ENCODE assay signal across 27 cellular contexts in the genomic region with DNA sequence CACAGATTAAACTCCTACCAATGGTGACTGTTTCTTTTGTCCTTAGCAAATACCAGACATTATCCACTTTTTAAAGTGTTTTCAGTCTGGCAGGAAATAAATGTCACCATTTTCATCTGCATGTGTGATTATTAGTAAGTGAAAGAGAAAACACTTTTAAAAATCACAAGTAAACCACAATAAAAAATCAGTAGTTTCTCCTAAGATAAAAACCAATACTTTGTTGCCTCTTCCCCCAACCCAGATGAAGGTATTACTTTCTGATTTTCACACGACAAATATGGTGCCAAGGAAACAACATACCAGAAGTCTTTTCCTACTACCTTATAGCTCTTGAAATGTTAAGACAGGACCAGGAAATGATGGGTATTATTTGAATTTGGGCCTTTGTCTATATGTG.
"Had no signal": no experiment of that assay in that cellular context is flagged by ENCODE, and none has a peak within 500 bp of the region (broad histone marks: within the 10 kb centered on the region; RNA-seq: fewer than 3 reads in every experiment).

No MANE protein-coding gene starts in this region.

- ATAC-seq: left cardiac atrium, left lung, mucosa of descending colon, sciatic nerve had no signal

- H3K27me3 ChIP-seq: esophagus squamous epithelium, left lung, right atrium auricular region, stomach, testis, tibial artery had no signal

- DNase-seq: dermis blood vessel endothelial cell; effector memory CD4-positive, alpha-beta T cell; erythroblast; esophagus squamous epithelium; head of caudate nucleus; left cardiac atrium; left lung; mesenchymal stem cell; mucosa of descending colon; naive B cell; nephron progenitor cell; nucleus accumbens; stimulated activated CD4-positive, alpha-beta T cell treated with anti-CD3 and anti-CD28 coated beads, Interleukin-12 subunit alpha, Interleukin-12 subunit beta, amount 100 ng/mL, for 4 hours; stimulated activated CD4-positive, alpha-beta T cell treated with anti-CD3 and anti-CD28 coated beads, Interleukin-1b, Interleukin-23, amount 100 ng/mL, for 48 hours; stimulated activated CD4-positive, alpha-beta T cell treated with anti-CD3 and anti-CD28 coated beads, Interleukin-4, amount 100 ng/mL, for 1 hour; stimulated activated CD8-positive, alpha-beta memory T cell treated with anti-CD3 and anti-CD28 coated beads, Interleukin-4, amount 100 ng/mL, for 48 hours; stimulated activated naive CD4-positive, alpha-beta T cell treated with Interleukin-2 at 50 U/mL for 16 hours; stomach; testis; tibial artery had no signal

- H3K36me3 ChIP-seq: esophagus squamous epithelium, left lung, prostate gland, right atrium auricular region, stomach, tibial artery had no signal

- H3K27me3 Mint-ChIP-seq: naive B cell, type B pancreatic cell had no signal

- H3K9me3 Mint-ChIP-seq: mesothelial cell of epicardium, naive B cell, nephron progenitor cell, type B pancreatic cell had no signal

- H3K27ac Mint-ChIP-seq: mesothelial cell of epicardium, nephron progenitor cell, type B pancreatic cell had no signal

- H3K4me1 Mint-ChIP-seq: mesothelial cell of epicardium, nephron progenitor cell had no signal

- H3K9me3 ChIP-seq: esophagus squamous epithelium, left lung, mucosa of descending colon, prostate gland, right atrium auricular region, stomach, testis, tibial artery had no signal

- H3K36me3 Mint-ChIP-seq: mesothelial cell of epicardium, naive B cell, type B pancreatic cell had no signal

- H3K27ac ChIP-seq: coronary artery, esophagus squamous epithelium, left lung, prostate gland, right atrium auricular region, stomach, testis, tibial artery had no signal

- H3K4me3 ChIP-seq: coronary artery, esophagus squamous epithelium, left lung, mucosa of descending colon, prostate gland, right atrium auricular region, smooth muscle cell, stomach, testis, tibial artery had no signal

- H3K4me3 Mint-ChIP-seq: mesothelial cell of epicardium, naive B cell, nephron progenitor cell, type B pancreatic cell had no signal

- H3K4me2 ChIP-seq: smooth muscle cell had no signal

- H3K4me1 ChIP-seq: esophagus squamous epithelium, left lung, prostate gland, testis had no signal
